Comparison of ENCODE assay signal across 25 cellular contexts in the genomic region with DNA sequence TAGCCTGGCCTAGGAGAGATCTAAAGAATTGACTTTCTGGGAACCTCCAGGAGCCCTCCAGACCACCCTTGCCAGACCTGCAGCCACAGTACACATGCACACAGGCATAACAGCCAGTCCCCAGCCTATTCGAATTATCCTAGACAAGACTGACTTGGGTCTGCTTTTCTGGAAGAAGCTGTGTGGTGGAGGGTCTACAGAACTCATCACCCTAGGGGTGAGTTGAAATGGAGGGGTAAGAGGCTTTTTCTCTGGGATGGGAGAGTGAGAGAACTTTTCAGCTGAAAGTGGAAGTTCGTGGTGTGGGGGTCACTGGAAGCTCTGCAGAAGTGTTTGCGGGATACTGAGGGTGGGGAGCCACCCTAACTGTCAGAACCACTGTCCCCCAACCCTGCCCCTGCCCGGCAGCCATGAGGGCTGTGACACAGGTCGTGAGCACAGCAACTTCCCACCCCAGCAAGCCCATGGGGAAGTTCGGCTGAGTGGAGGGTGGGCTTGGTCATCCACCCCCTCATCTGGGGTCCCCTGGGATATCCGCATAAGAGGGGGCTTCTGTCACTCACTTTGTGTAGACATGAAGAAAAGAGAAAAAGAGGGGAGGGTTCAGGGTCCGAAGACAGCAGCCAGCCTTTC. TPM values are rescaled to one million over a fixed set of nuclear protein-coding genes. Genes with fewer than 3 reads are reported as not detected.
"Had no signal": no experiment of that assay in that cellular context is flagged by ENCODE, and none has a peak within 500 bp of the region (broad histone marks: within the 10 kb centered on the region; RNA-seq: fewer than 3 reads in every experiment).

No MANE protein-coding gene starts in this region.

- H3K27ac Mint-ChIP-seq: activated CD4-positive, alpha-beta T cell treated with anti-CD3 and anti-CD28 coated beads, Interleukin-2, amount 10 ng/mL, durations not matched to agents 7 days and 5 days; activated CD8-positive, alpha-beta T cell treated with anti-CD3 and anti-CD28 coated beads for 36 hours; activated naive CD8-positive, alpha-beta T cell treated with anti-CD3 and anti-CD28 coated beads for 36 hours; type B pancreatic cell had no signal

- DNase-seq: activated CD4-positive, alpha-beta T cell treated with anti-CD3 and anti-CD28 coated beads, Interleukin-2, amount 10 ng/mL, durations not matched to agents 7 days and 5 days; activated CD8-positive, alpha-beta T cell treated with anti-CD3 and anti-CD28 coated beads for 36 hours; activated gamma-delta T cell treated with Interleukin-2 at 50 U/mL for 16 hours; activated naive CD8-positive, alpha-beta T cell treated with anti-CD3 and anti-CD28 coated beads for 36 hours; amniotic stem cell; colonic mucosa; dorsolateral prefrontal cortex; esophagus squamous epithelium; gastrocnemius medialis; head of caudate nucleus; hypothalamus; small intestine; stimulated activated CD4-positive, alpha-beta T cell treated with anti-CD3 and anti-CD28 coated beads, Interleukin-15, amount 100 ng/mL, for 24 hours; stimulated activated CD8-positive, alpha-beta memory T cell treated with anti-CD3 and anti-CD28 coated beads, Interleukin-4, amount 100 ng/mL, for 48 hours; T-helper 2 cell had no signal

- H3K4me3 Mint-ChIP-seq: activated CD4-positive, alpha-beta T cell treated with anti-CD3 and anti-CD28 coated beads, Interleukin-2, amount 10 ng/mL, durations not matched to agents 7 days and 5 days; activated CD8-positive, alpha-beta T cell treated with anti-CD3 and anti-CD28 coated beads for 36 hours; activated naive CD8-positive, alpha-beta T cell treated with anti-CD3 and anti-CD28 coated beads for 36 hours; type B pancreatic cell had no signal

- H3K9me3 Mint-ChIP-seq: activated CD4-positive, alpha-beta T cell treated with anti-CD3 and anti-CD28 coated beads, Interleukin-2, amount 10 ng/mL, durations not matched to agents 7 days and 5 days; activated CD8-positive, alpha-beta T cell treated with anti-CD3 and anti-CD28 coated beads for 36 hours; activated naive CD8-positive, alpha-beta T cell treated with anti-CD3 and anti-CD28 coated beads for 36 hours; neural crest cell; type B pancreatic cell had no signal

- H3K36me3 Mint-ChIP-seq: activated naive CD8-positive, alpha-beta T cell treated with anti-CD3 and anti-CD28 coated beads for 36 hours; type B pancreatic cell had no signal

- ATAC-seq: activated CD8-positive, alpha-beta T cell treated with anti-CD3 and anti-CD28 coated beads for 36 hours; gastrocnemius medialis; sciatic nerve had no signal

RNA-seq across cellular contexts. Expression of a gene that starts 7.8 kb away (rescaled TPM):
- total RNA-seq: activated CD4-positive, alpha-beta T cell treated with anti-CD3 and anti-CD28 coated beads, Interleukin-2, amount 10 ng/mL, durations not matched to agents 7 days and 5 days; activated CD8-positive, alpha-beta T cell treated with anti-CD3 and anti-CD28 coated beads for 36 hours; activated naive CD8-positive, alpha-beta T cell treated with anti-CD3 and anti-CD28 coated beads for 36 hours; breast epithelium; dorsolateral prefrontal cortex; esophagus squamous epithelium; gastrocnemius medialis; mononuclear cell; myocyte; omental fat pad; posterior vena cava; renal cortical epithelial cell; sciatic nerve; thoracic aorta had no signal
